8 cellular contexts compared by ENCODE assay signal in the genomic region with DNA sequence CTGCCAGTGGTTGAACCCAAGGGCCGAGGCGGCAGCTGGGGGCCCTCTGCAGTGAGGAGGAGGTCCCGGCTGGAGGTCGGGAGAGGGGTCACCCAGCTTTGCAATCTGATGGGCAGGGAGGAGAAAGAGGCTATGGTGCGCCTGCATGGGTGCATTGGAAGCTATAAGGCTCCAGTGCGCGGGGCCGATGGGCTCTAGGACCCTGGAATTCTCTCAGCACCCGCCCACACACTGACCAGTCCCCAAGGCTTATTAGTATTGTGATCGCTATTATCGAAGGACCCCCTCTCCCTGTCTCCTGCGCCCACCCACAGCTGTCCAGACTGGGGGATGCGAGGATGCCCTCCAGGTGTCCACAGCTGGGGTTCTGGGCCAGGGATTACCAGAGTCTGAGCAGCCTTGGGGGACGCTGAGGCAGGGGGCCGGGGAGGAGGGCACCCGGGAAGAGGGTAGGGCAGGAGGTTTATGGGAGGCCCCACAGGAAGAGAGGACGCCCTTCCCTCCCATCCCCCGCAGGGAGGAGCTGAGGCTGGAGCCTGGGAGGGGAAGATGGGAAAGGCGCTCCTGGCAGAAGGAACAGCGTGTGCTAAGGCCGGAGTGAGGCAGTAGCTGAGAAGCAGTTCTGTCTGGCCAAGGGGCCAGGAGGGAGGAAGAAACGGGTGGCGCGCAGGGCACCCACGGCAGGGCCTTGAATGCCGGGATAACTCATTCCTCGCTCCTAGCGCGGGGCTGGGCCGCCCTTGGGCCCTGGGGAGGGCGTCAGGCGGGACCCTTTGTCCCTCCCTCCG. TPM values are rescaled to one million over a fixed set of nuclear protein-coding genes. Genes with fewer than 3 reads are reported as not detected.
DNase-seq lines count a peak whose midpoint lies in the region; ATAC-seq and TF ChIP-seq lines count a peak whose summit lies in the region.

No MANE protein-coding gene starts in this region.

- no peak for TF ChIP-seq CTCF in BJ (IDR thresholded peaks at IDR 0.05; ENCODE audit: insufficient read depth, low read depth, low read length)
- TF ChIP-seq CTCF in fibroblast of lung (conservative IDR thresholded peaks at IDR 0.05 in 1 of 2, IDR thresholded peaks at IDR 0.05 in 1 of 2; ENCODE audit: low read depth in 1 of 2, low read length in 2 of 2), result no peak

- peak overlapping the region; percentile 81 for H3K4me2 ChIP-seq in fibroblast of lung (ENCODE audit: extremely low read depth, insufficient read depth, low read length)

- CTCF ChIA-PET in BJ (lab: Yijun Ruan, JAX), result interaction anchor here (0.6 to 2.2 kb wide), 13 partner anchors 9 to 465 kb away, joined by 3 to 9 read pairs (median 3); no protein-coding TSS in a partner anchor

- H3K27me3 ChIP-seq in BJ (ENCODE audit: control insufficient read depth, insufficient read depth, low read length) (no peaks in the 10 kb centered on the region), fibroblast of lung (ENCODE audit: control insufficient read depth, insufficient read depth, low read length) (no peaks in the 10 kb centered on the region), neuron (ENCODE audit: insufficient read depth, low read length) (no peaks in the 10 kb centered on the region)

- POLR2A ChIA-PET in BJ (lab: Charles Lee), result interaction anchor here (0.6 to 0.9 kb wide), 3 partner anchors 10 to 100 kb away, joined by 3 to 4 read pairs (median 3); no protein-coding TSS in a partner anchor

- H3K4me3 ChIP-seq in BJ (ENCODE audit: low read depth, low read length) (peak overlapping the region; percentile 49), fibroblast of lung (replicated peaks in 1 of 4; ENCODE audit: control extremely low read depth in 1 of 4, insufficient read depth in 1 of 4, low read depth in 3 of 4, low read length in 4 of 4) (peak overlapping the region; percentile 38 to 64 (median 49)), neuron (ENCODE audit: low read length) (peak overlapping the region; percentile 55)

- H3K79me2 ChIP-seq in fibroblast of lung (ENCODE audit: control insufficient read depth, insufficient read depth, low read length), result no peaks in the 10 kb centered on the region

- H3K9ac ChIP-seq in fibroblast of lung (ENCODE audit: insufficient read depth, low read length), result peak overlapping the region; percentile 62

- H3K4me1 ChIP-seq in fibroblast of lung (ENCODE audit: control insufficient read depth, extremely low read depth, insufficient read depth, low read length) (peaks cover 16% of the 10 kb centered on the region), neuron (ENCODE audit: insufficient read depth, low read length) (peaks cover 16% of the 10 kb centered on the region)

- H2AFZ ChIP-seq in fibroblast of lung (ENCODE audit: low read length) (peak overlapping the region; percentile 43), neuron (ENCODE audit: low read depth, low read length) (peak overlapping the region; percentile 31)

- DNase-seq in BJ (ENCODE audit: low read depth), result no peak
- peak; percentile 90 for DNase-seq in SK-N-DZ (ENCODE audit: low spot score)
- DNase-seq in fibroblast of lung (ENCODE audit: low read depth in 2 of 2), result peak; percentile 83 to 94
- DNase-seq in GM19238 (ENCODE audit: insufficient read length, low spot score), result no peak
- DNase-seq in NCI-H345 treated with DMSO at 0.1 percent for 48 hours (lab: John Stamatoyannopoulos, UW; ENCODE audit: unreplicated experiment), result no peak

- ATAC-seq in GM18870 (IDR thresholded peaks at IDR 0.05; ENCODE audit: unreplicated experiment) (no peak), GM19397 (IDR thresholded peaks at IDR 0.05; ENCODE audit: unreplicated experiment) (no peak)

- H3K9me3 ChIP-seq in fibroblast of lung (ENCODE audit: control insufficient read depth, insufficient read depth, low read depth, low read length) (no peaks in the 10 kb centered on the region), neuron (ENCODE audit: low read length) (no peaks in the 10 kb centered on the region)

- peak overlapping the region; percentile 66 for H3K27ac ChIP-seq in fibroblast of lung (ENCODE audit: insufficient read depth, low read length)

- H4K20me1 ChIP-seq in fibroblast of lung (ENCODE audit: control insufficient read depth, extremely low read depth, insufficient read depth, low read length), result no peaks in the 10 kb centered on the region

- H3K36me3 ChIP-seq in BJ (ENCODE audit: control insufficient read depth, insufficient read depth, low read length) (no peaks in the 10 kb centered on the region), fibroblast of lung (ENCODE audit: control insufficient read depth, insufficient read depth, low read length) (no peaks in the 10 kb centered on the region), neuron (ENCODE audit: insufficient read depth, low read length) (no peaks in the 10 kb centered on the region)

RNA-seq across cellular contexts. Expression of a gene that starts 24.2 kb away (rescaled TPM):
- 0.20 and 0.21 TPM in 2 replicates for polyA plus RNA-seq in BJ (2011; rRNA removed)
- polyA minus RNA-seq in BJ (2011; rRNA and poly(A)+ RNA removed), result 0.09 TPM in 1 of 2 replicates, not detected in the other
- polyA plus RNA-seq in SK-N-DZ (2014; cell fraction: cytosol; rRNA removed), result not detected in 2 replicates
- 0.13 TPM in 1 of 2 replicates, not detected in the other for polyA plus RNA-seq in SK-N-DZ (2014; cell fraction: nucleus; rRNA removed)
- 0.17 and 0.26 TPM in 2 replicates for total RNA-seq in fibroblast of lung
- polyA plus RNA-seq in fibroblast of lung, result 0.14 and 0.16 TPM in 2 replicates
- 0.12 TPM in 1 of 2 replicates, not detected in the other for polyA plus RNA-seq in fibroblast of lung (2012)
- polyA minus RNA-seq in fibroblast of lung (ENCODE audit: low replicate concordance), result not detected in 2 replicates

RNA-seq across cellular contexts. Expression of a gene that starts 29.2 kb away (rescaled TPM):
- 77.1 and 96.3 TPM in 2 replicates for polyA plus RNA-seq in BJ (2011; rRNA removed)
- polyA minus RNA-seq in BJ (2011; rRNA and poly(A)+ RNA removed), result 24.0 and 39.5 TPM in 2 replicates
- polyA plus RNA-seq in SK-N-DZ (2014; cell fraction: cytosol; rRNA removed), result 72.1 and 78.3 TPM in 2 replicates
- 29.8 and 37.9 TPM in 2 replicates for polyA plus RNA-seq in SK-N-DZ (2014; cell fraction: nucleus; rRNA removed)
- total RNA-seq in fibroblast of lung, result 33.1 and 34.2 TPM in 2 replicates
- polyA plus RNA-seq in fibroblast of lung, result 51.9 and 62.1 TPM in 2 replicates
- 64.3 and 83.1 TPM in 2 replicates for polyA plus RNA-seq in fibroblast of lung (2012)
- 33.0 and 46.7 TPM in 2 replicates for polyA minus RNA-seq in fibroblast of lung (ENCODE audit: low replicate concordance)

RNA-seq across cellular contexts. Expression of a gene that starts 45.2 kb away (rescaled TPM):
- polyA plus RNA-seq in BJ (2011; rRNA removed) (13.1 and 23.2 TPM in 2 replicates), fibroblast of lung (15.4 and 21.1 TPM in 2 replicates)
- 6.7 and 10.5 TPM in 2 replicates for polyA minus RNA-seq in BJ (2011; rRNA and poly(A)+ RNA removed)
- 14.4 and 23.2 TPM in 2 replicates for polyA plus RNA-seq in SK-N-DZ (2014; cell fraction: cytosol; rRNA removed)
- 31.9 and 32.7 TPM in 2 replicates for polyA plus RNA-seq in SK-N-DZ (2014; cell fraction: nucleus; rRNA removed)
- 14.4 and 14.9 TPM in 2 replicates for total RNA-seq in fibroblast of lung
- polyA plus RNA-seq in fibroblast of lung (2012), result 15.8 and 22.9 TPM in 2 replicates
- 19.8 and 21.4 TPM in 2 replicates for polyA minus RNA-seq in fibroblast of lung (ENCODE audit: low replicate concordance)

Comparison
In these comparisons a context has a peak if more than half of its experiments do, and no peak if none do; other contexts are left out.
1. DNase-seq: peak in SK-N-DZ (single experiment) and fibroblast of lung (2 of 2); none in BJ (single experiment), GM19238 (single experiment) and NCI-H345 treated with DMSO at 0.1 percent for 48 hours (single experiment).
2. Peak in every context shown above with its lines, with median percentiles within 50 percentile points of each other: H3K4me3 ChIP-seq.